ENCODE assay signal across 1 cellular context in genomic region chr3:45029216-45029615, GRCh38.
TF ChIP-seq lines count a peak whose summit lies in the region.

No MANE protein-coding gene starts in this region.

TF ChIP-seq in HepG2, 621 proteins besides CTCF, POLR2A, EP300 and RAD21:
- TF ChIP-seq RAD51 (IDR thresholded peaks at IDR 0.05; ENCODE audit: borderline replicate concordance) (peak; percentile 63; the same call in 1 of the 2 replicates), USF2 (IDR thresholded peaks at IDR 0.05; ENCODE audit: low read depth, low read length) (peak; percentile 54; the same call in 1 of the 2 replicates), USF2 (CRISPR knock-in tag; IDR thresholded peaks at IDR 0.05; ENCODE audit: borderline replicate concordance) (no peak), ETS1 (CRISPR knock-in tag; IDR thresholded peaks at IDR 0.05) (no peak)
